Comparison of ENCODE assay signal across 10 cellular contexts in the genomic region with DNA sequence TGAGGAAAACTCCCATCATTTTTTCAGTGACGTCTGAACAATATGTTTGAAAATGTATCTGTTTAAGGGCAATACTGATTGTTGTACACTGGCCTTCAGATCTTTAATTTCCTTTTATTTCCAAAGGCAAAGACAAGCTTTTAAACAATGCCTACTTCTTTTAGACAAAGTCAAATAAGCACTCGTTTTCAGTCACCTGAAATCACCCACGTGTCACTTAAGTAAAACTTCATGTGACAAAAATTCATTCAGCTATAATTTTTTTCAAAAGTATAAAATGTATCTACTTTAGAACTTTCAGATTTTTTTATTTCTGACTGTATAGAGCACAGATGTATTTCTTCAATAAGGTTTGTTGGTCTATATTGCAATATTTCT.
DNase-seq lines count a peak whose midpoint lies in the region; ATAC-seq and TF ChIP-seq lines count a peak whose summit lies in the region.
"Had no signal": no experiment of that assay in that cellular context is flagged by ENCODE, and none has a peak within 500 bp of the region (broad histone marks: within the 10 kb centered on the region; RNA-seq: fewer than 3 reads in every experiment).

No MANE protein-coding gene starts in this region.

- H3K4me1 ChIP-seq in cardiac muscle cell (ENCODE audit: low read depth) (peaks cover 24% of the 10 kb centered on the region), mammary epithelial cell (ENCODE audit: insufficient read depth, low read length) (peaks cover 20% of the 10 kb centered on the region), mesenchymal stem cell (ENCODE audit: control insufficient read depth, insufficient read depth, low read depth, low read length) (peaks cover 8% of the 10 kb centered on the region), transverse colon (peaks cover 0 to 31% (median 12%) of the 10 kb centered on the region in 4 donors)

- peaks cover 4% of the 10 kb centered on the region for H3K4me1 Mint-ChIP-seq in activated CD8-positive, alpha-beta T cell treated with anti-CD3 and anti-CD28 coated beads, Interleukin-2, amount 10 ng/mL, durations not matched to agents 7 days and 5 days (ENCODE audit: low read depth)

- no peak overlapping the region for H2BK120ac ChIP-seq in mesenchymal stem cell (ENCODE audit: low read depth, low read length)

- no peak overlapping the region for H3K4me3 Mint-ChIP-seq in activated CD8-positive, alpha-beta T cell treated with anti-CD3 and anti-CD28 coated beads, Interleukin-2, amount 10 ng/mL, durations not matched to agents 7 days and 5 days
- H3K4me3 Mint-ChIP-seq: activated CD8-positive, alpha-beta memory T cell treated with anti-CD3 and anti-CD28 coated beads, Interleukin-2, amount 10 ng/mL, durations not matched to agents 7 days and 5 days; IgD-negative memory B cell had no signal

- no peaks in the 10 kb centered on the region for H3K27me3 ChIP-seq in cardiac muscle cell
- no peaks in the 10 kb centered on the region for H3K27me3 ChIP-seq in mammary epithelial cell (ENCODE audit: insufficient read depth, low read length)
- H3K27me3 ChIP-seq in mesenchymal stem cell (ENCODE audit: control insufficient read depth in 1 of 2, insufficient read depth in 1 of 2, low read length in 2 of 2), result no peaks in the 10 kb centered on the region
- H3K27me3 ChIP-seq in transverse colon, result peaks cover 48% of the 10 kb centered on the region

- H2BK5ac ChIP-seq in mesenchymal stem cell (ENCODE audit: low read depth, low read length, poor library complexity, severe bottlenecking), result no peak overlapping the region

- H3K18ac ChIP-seq in mesenchymal stem cell (ENCODE audit: low read depth in 1 of 2, low read length in 2 of 2), result no peak overlapping the region

- CTCF ChIA-PET in mammary epithelial cell (lab: Charles Lee; ENCODE audit: low non-redundant PET), result no interaction called here
- CTCF ChIA-PET in activated CD8-positive, alpha-beta T cell treated with anti-CD3 and anti-CD28 coated beads, Interleukin-2, amount 10 ng/mL, durations not matched to agents 7 days and 5 days (lab: Charles Lee), result interaction anchor here (0.9 to 3.5 kb wide), 2 partner anchors 10 to 63 kb away, joined by 3 to 16 read pairs; no protein-coding TSS in a partner anchor

- H3K79me1 ChIP-seq in mesenchymal stem cell (replicated peaks; ENCODE audit: low read length, poor library complexity, severe bottlenecking), result no peaks in the 10 kb centered on the region

- H3K27ac ChIP-seq in cardiac muscle cell (no peak overlapping the region), mammary epithelial cell (ENCODE audit: insufficient read depth, low read depth, low read length) (peak overlapping the region; percentile 58), mesenchymal stem cell (ENCODE audit: low read length, poor library complexity, severe bottlenecking) (no peak overlapping the region), transverse colon (peak overlapping the region; percentile 21 to 88 (median 84))

- H2AK5ac ChIP-seq in mesenchymal stem cell (ENCODE audit: low read length, severe bottlenecking), result no peak overlapping the region

- TF ChIP-seq POLR2A in transverse colon (IDR thresholded peaks at IDR 0.05), result no peak

- H3K4me2 ChIP-seq in mammary epithelial cell (ENCODE audit: insufficient read depth, low read depth, low read length) (peak overlapping the region; percentile 85), mesenchymal stem cell (ENCODE audit: low read length, poor library complexity, severe bottlenecking) (no peak overlapping the region)

- H3K4ac ChIP-seq in mesenchymal stem cell (ENCODE audit: low read depth in 1 of 2, low read length in 2 of 2), result no peak overlapping the region

- no peak overlapping the region for H4K8ac ChIP-seq in mesenchymal stem cell (ENCODE audit: low read length)

- ATAC-seq in Right ventricle myocardium inferior (no peak), GM19463 (IDR thresholded peaks at IDR 0.05; ENCODE audit: unreplicated experiment) (no peak)
- no peak for ATAC-seq in activated CD8-positive, alpha-beta T cell treated with anti-CD3 and anti-CD28 coated beads, Interleukin-2, amount 10 ng/mL, durations not matched to agents 7 days and 5 days
- ATAC-seq: activated CD8-positive, alpha-beta memory T cell treated with anti-CD3 and anti-CD28 coated beads, Interleukin-2, amount 10 ng/mL, durations not matched to agents 7 days and 5 days had no signal

- no peak overlapping the region for H2BK15ac ChIP-seq in mesenchymal stem cell (ENCODE audit: low read depth, poor library complexity, severe bottlenecking)

- POLR2A ChIA-PET in activated CD8-positive, alpha-beta T cell treated with anti-CD3 and anti-CD28 coated beads, Interleukin-2, amount 10 ng/mL, durations not matched to agents 7 days and 5 days (lab: Charles Lee), result no interaction called here

- H4K91ac ChIP-seq in mesenchymal stem cell (ENCODE audit: low read length), result no peak overlapping the region

- H3K14ac ChIP-seq in mesenchymal stem cell (ENCODE audit: low read length in 2 of 2), result no peak overlapping the region

- H3K4me3 ChIP-seq in cardiac muscle cell (peak overlapping the region; percentile 68), mammary epithelial cell (replicated peaks in 1 of 3; ENCODE audit: insufficient read depth in 1 of 3, low read depth in 2 of 3, low read length in 3 of 3) (peak overlapping the region in 1 of 3 experiments; percentile 11), mesenchymal stem cell (ENCODE audit: insufficient read depth in 1 of 2, low read depth in 1 of 2, low read length in 2 of 2) (peak overlapping the region in 1 of 2 experiments; percentile 89), transverse colon (peak overlapping the region in 1 of 4 donors; percentile 71)

- H3K36me3 ChIP-seq in cardiac muscle cell (no peaks in the 10 kb centered on the region), mammary epithelial cell (ENCODE audit: insufficient read depth, low read length) (no peaks in the 10 kb centered on the region), mesenchymal stem cell (ENCODE audit: control insufficient read depth in 1 of 2, insufficient read depth in 2 of 2, low read depth in 1 of 2, low read length in 2 of 2) (peaks cover 0 to 2% of the 10 kb centered on the region in 2 experiments), transverse colon (no peaks in the 10 kb centered on the region)

- no peaks in the 10 kb centered on the region for H3K9me3 Mint-ChIP-seq in activated CD8-positive, alpha-beta T cell treated with anti-CD3 and anti-CD28 coated beads, Interleukin-2, amount 10 ng/mL, durations not matched to agents 7 days and 5 days (ENCODE audit: insufficient read depth)

- H3K36me3 Mint-ChIP-seq in activated CD8-positive, alpha-beta T cell treated with anti-CD3 and anti-CD28 coated beads, Interleukin-2, amount 10 ng/mL, durations not matched to agents 7 days and 5 days (ENCODE audit: low read depth), result no peaks in the 10 kb centered on the region
- H3K36me3 Mint-ChIP-seq: activated CD8-positive, alpha-beta memory T cell treated with anti-CD3 and anti-CD28 coated beads, Interleukin-2, amount 10 ng/mL, durations not matched to agents 7 days and 5 days; IgD-negative memory B cell had no signal

- H3K9me3 ChIP-seq in cardiac muscle cell (ENCODE audit: low read depth) (no peaks in the 10 kb centered on the region), mammary epithelial cell (replicated peaks; ENCODE audit: insufficient read depth, low read length) (no peaks in the 10 kb centered on the region), mesenchymal stem cell (ENCODE audit: control insufficient read depth, low read length) (no peaks in the 10 kb centered on the region), transverse colon (no peaks in the 10 kb centered on the region)

- H3K9ac ChIP-seq in mammary epithelial cell (ENCODE audit: insufficient read depth, low read length), result no peak overlapping the region
- H3K9ac ChIP-seq in mesenchymal stem cell (ENCODE audit: low read length), result peak overlapping the region; percentile 91

- H3K27me3 Mint-ChIP-seq in activated CD8-positive, alpha-beta T cell treated with anti-CD3 and anti-CD28 coated beads, Interleukin-2, amount 10 ng/mL, durations not matched to agents 7 days and 5 days (ENCODE audit: low read depth), result peaks cover 65% of the 10 kb centered on the region

- dilution Hi-C loops in mammary epithelial cell (cut with HindIII; ENCODE audit: low sequenced_read_pairs), result no loop called here

- BruUV-seq in mammary epithelial cell (replicated peaks; lab: Mats Ljungman, UMichigan), result TSS peak; percentile 95

- intact Hi-C loops in Right ventricle myocardium inferior (cut with DNase I) (loop anchor here (5.0 kb wide), 1 partner anchor 34 kb away; no protein-coding TSS in a partner anchor), mammary epithelial cell (cut with micrococcal nuclease) (no loop called here), transverse colon (cut with DNase I; ENCODE audit: low total_unique reads) (loop anchor here (5.0 to 10.0 kb wide), 2 partner anchors 77 to 1009 kb away; no protein-coding TSS in a partner anchor)

- WGBS in mammary epithelial cell (ENCODE audit: low coverage, missing lambda C conversion rate), result 96% methylated on average over 3 of the region's 3 CpGs
- WGBS in mesenchymal stem cell, result 20% methylated on average over 1 of the region's 3 CpGs
- 33 to 38% methylated on average over 3 of the region's 3 CpGs for WGBS in transverse colon (ENCODE audit: low coverage in 1 of 2), 2 donors

- H3K79me2 ChIP-seq in mammary epithelial cell (ENCODE audit: insufficient read depth, low read length), result peaks cover 57% of the 10 kb centered on the region

- TF ChIP-seq EP300 in transverse colon (IDR thresholded peaks at IDR 0.05; ENCODE audit: low read depth), result no peak

- TF ChIP-seq CTCF in cardiac muscle cell (IDR thresholded peaks at IDR 0.05; ENCODE audit: low read depth, low read length) (no peak), mammary epithelial cell (conservative IDR thresholded peaks at IDR 0.05 in 1 of 2, IDR thresholded peaks at IDR 0.05 in 1 of 2; ENCODE audit: extremely low read depth in 1 of 2, insufficient read depth in 1 of 2, low read depth in 1 of 2, low read length in 2 of 2) (no peak), transverse colon (IDR thresholded peaks at IDR 0.05) (no peak)

- in situ Hi-C loops in mammary epithelial cell (cut with MboI; ENCODE audit: low sequenced_read_pairs in 2 of 2), result loop anchor here in 1 of 2 donors (25.0 kb wide), 1 partner anchor 204 kb away; a partner anchor contains a TSS
- in situ Hi-C loops in transverse colon (cut with MboI; ENCODE audit: low pct_ligation_motif_present in 1 of 4, low pct_unique_long_range_greater_than_20kb in 1 of 4, low sequenced_read_pairs in 3 of 4), result loop anchor here in 2 of 4 donors (10.0 to 25.0 kb wide), 2 partner anchors 129 to 197 kb away; a partner anchor contains a TSS

- no peak overlapping the region for H3K23ac ChIP-seq in mesenchymal stem cell (ENCODE audit: low read length in 2 of 2)

- no peak overlapping the region for H3K27ac Mint-ChIP-seq in activated CD8-positive, alpha-beta T cell treated with anti-CD3 and anti-CD28 coated beads, Interleukin-2, amount 10 ng/mL, durations not matched to agents 7 days and 5 days
- H3K27ac Mint-ChIP-seq: activated CD8-positive, alpha-beta memory T cell treated with anti-CD3 and anti-CD28 coated beads, Interleukin-2, amount 10 ng/mL, durations not matched to agents 7 days and 5 days; IgD-negative memory B cell had no signal

- no peak overlapping the region for H2BK12ac ChIP-seq in mesenchymal stem cell (ENCODE audit: low read length in 2 of 2)

- no peaks in the 10 kb centered on the region for H4K20me1 ChIP-seq in mammary epithelial cell (ENCODE audit: insufficient read depth, low read length)

- H2AFZ ChIP-seq in mammary epithelial cell (ENCODE audit: low read depth, low read length) (no peak overlapping the region), mesenchymal stem cell (ENCODE audit: low read depth, low read length) (no peak overlapping the region)

- DNase-seq in cardiac muscle cell (ENCODE audit: low read depth in 1 of 2, low spot score in 1 of 2) (no peak), Right ventricle myocardium inferior (ENCODE audit: missing footprints) (no peak), mammary epithelial cell (no peak), mesenchymal stem cell (no peak), transverse colon (no peak), kidney tubule cell (ENCODE audit: low spot score) (no peak)
- DNase-seq in activated CD8-positive, alpha-beta T cell treated with anti-CD3 and anti-CD28 coated beads, Interleukin-2, amount 10 ng/mL, durations not matched to agents 7 days and 5 days, result no peak
- DNase-seq: activated CD8-positive, alpha-beta memory T cell treated with anti-CD3 and anti-CD28 coated beads, Interleukin-2, amount 10 ng/mL, durations not matched to agents 7 days and 5 days had no signal

Comparison
In these comparisons a context has a peak if more than half of its experiments do, and no peak if none do; other contexts are left out.
1. H3K27ac ChIP-seq: peak in mammary epithelial cell (single experiment) and transverse colon (4 of 4); none in cardiac muscle cell (single experiment) and mesenchymal stem cell (single experiment).